In the genomic region with DNA sequence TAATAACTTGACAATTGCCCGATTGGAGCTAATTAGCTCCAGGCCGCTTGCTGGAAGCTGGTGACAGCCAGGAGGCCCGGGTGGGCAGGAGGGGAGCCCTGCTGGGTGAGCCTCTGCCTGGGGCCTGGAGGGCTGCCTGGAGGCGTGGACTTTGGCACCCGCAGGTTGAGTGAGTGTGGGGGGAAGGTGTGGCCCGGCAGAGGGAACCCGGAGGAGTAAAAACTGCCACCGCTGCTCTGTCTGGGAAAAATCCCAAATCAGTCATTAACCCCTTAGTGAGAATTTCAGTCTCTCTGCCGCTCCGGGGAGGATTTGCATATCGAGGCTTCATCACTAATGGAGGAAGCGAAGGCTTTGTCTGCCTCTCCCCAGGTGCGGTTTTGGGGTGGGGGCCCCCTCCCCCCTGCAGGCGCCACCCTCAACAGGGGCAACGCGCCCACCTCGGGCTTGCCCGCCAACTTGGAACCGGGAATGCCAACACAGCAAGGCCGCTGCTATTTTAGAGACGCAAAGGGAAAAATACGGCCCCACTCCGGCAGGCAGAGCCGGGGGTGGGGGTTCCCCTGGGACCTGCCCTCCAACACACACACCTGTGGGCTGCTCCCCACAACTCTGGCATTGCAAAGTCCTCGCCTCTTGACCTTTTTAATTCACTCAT, we compare ENCODE assay signal across 1 cellular context.
TF ChIP-seq lines count a peak whose summit lies in the region.

No MANE protein-coding gene starts in this region.

TF ChIP-seq in HCT116, 20 proteins besides CTCF, POLR2A, EP300 and RAD21:
- TF ChIP-seq POLR2AphosphoS5 (IDR thresholded peaks at IDR 0.05; ENCODE audit: low read depth, low read length): no peak
- TF ChIP-seq FOSL1 (IDR thresholded peaks at IDR 0.05; ENCODE audit: low read depth): no peak
- no peak for TF ChIP-seq ZFX (IDR thresholded peaks at IDR 0.05)
- TF ChIP-seq SP1 (IDR thresholded peaks at IDR 0.05; ENCODE audit: low read depth): no peak
- TF ChIP-seq YY1 (IDR thresholded peaks at IDR 0.05; ENCODE audit: extremely low read depth, insufficient replicate concordance, low read depth, low read length): no peak
- TF ChIP-seq, protein P1, sequence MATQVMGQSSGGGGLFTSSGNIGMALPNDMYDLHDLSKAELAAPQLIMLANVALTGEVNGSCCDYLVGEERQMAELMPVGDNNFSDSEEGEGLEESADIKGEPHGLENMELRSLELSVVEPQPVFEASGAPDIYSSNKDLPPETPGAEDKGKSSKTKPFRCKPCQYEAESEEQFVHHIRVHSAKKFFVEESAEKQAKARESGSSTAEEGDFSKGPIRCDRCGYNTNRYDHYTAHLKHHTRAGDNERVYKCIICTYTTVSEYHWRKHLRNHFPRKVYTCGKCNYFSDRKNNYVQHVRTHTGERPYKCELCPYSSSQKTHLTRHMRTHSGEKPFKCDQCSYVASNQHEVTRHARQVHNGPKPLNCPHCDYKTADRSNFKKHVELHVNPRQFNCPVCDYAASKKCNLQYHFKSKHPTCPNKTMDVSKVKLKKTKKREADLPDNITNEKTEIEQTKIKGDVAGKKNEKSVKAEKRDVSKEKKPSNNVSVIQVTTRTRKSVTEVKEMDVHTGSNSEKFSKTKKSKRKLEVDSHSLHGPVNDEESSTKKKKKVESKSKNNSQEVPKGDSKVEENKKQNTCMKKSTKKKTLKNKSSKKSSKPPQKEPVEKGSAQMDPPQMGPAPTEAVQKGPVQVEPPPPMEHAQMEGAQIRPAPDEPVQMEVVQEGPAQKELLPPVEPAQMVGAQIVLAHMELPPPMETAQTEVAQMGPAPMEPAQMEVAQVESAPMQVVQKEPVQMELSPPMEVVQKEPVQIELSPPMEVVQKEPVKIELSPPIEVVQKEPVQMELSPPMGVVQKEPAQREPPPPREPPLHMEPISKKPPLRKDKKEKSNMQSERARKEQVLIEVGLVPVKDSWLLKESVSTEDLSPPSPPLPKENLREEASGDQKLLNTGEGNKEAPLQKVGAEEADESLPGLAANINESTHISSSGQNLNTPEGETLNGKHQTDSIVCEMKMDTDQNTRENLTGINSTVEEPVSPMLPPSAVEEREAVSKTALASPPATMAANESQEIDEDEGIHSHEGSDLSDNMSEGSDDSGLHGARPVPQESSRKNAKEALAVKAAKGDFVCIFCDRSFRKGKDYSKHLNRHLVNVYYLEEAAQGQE (IDR thresholded peaks at IDR 0.05; ENCODE audit: low read depth): no peak
